Comparison of ENCODE assay signal across 8 cellular contexts in genomic region chr17:74749262-74750038, GRCh38. TPM values are rescaled to one million over a fixed set of nuclear protein-coding genes. Genes with fewer than 3 reads are reported as not detected.
DNase-seq lines count a peak whose midpoint lies in the region; ATAC-seq and TF ChIP-seq lines count a peak whose summit lies in the region.

No MANE protein-coding gene starts in this region.

- H3K27ac ChIP-seq in ACC112 (ENCODE audit: low read depth, low read length) (no peak overlapping the region), gastrocnemius medialis (peak overlapping the region in 3 of 4 donors; percentile 71 to 83 (median 75))

- ATAC-seq in GM19452 (IDR thresholded peaks at IDR 0.05; ENCODE audit: unreplicated experiment) (peak; percentile 6), left ventricle myocardium superior (peak; percentile 14), gastrocnemius medialis (no peak)

- H3K79me2 ChIP-seq in ACC112 (ENCODE audit: control insufficient read depth, insufficient read depth, low read length, unreplicated experiment), result no peaks in the 10 kb centered on the region

- TF ChIP-seq CTCF in gastrocnemius medialis (IDR thresholded peaks at IDR 0.05 in 4 of 5, conservative IDR thresholded peaks at IDR 0.05 in 1 of 5), result no peak

- H3K9me3 ChIP-seq in gastrocnemius medialis, result no peaks in the 10 kb centered on the region

- H3K4me3 ChIP-seq in ACC112 (ENCODE audit: low read depth, low read length), result peak overlapping the region; percentile 75
- H3K4me3 ChIP-seq in gastrocnemius medialis, result peak overlapping the region; percentile 74 to 99 (median 80)

- DNase-seq in M059J (ENCODE audit: low read depth) (peak; percentile 68), left ventricle myocardium superior (peak; percentile 67), gastrocnemius medialis (no peak), NCI-H187 treated with DMSO at 0.1 percent for 48 hours (lab: John Stamatoyannopoulos, UW) (no peak), MV-4-11 (lab: John Stamatoyannopoulos, UW) (no peak)
- DNase-seq in activated effector memory CD4-positive, alpha-beta T cell treated with anti-CD3 and anti-CD28 coated beads, Interleukin-2, amount 50 U/mL, for 16 hours, result peak; percentile 82

- no peaks in the 10 kb centered on the region for H3K4me1 ChIP-seq in ACC112 (ENCODE audit: control insufficient read depth, insufficient read depth, low read length, unreplicated experiment)
- H3K4me1 ChIP-seq in gastrocnemius medialis, result peaks cover 11 to 14% of the 10 kb centered on the region in 2 donors

- no peak for TF ChIP-seq POLR2A in gastrocnemius medialis (IDR thresholded peaks at IDR 0.05)

- intact Hi-C loops in left ventricle myocardium superior (cut with micrococcal nuclease) (no loop called here), gastrocnemius medialis (cut with DNase I; ENCODE audit: low total_unique reads) (loop anchor here (10.0 kb wide), 2 partner anchors 185 to 205 kb away; partner anchors contain the start of gene CD300H)

- in situ Hi-C loops in gastrocnemius medialis (cut with MboI; ENCODE audit: low sequenced_read_pairs in 4 of 4), result loop anchor here in 3 of 4 donors (5.0 to 10.0 kb wide), 2 partner anchors 115 to 123 kb away; partner anchors contain the start of gene FDXR (in 1 of the 3)

- H3K27me3 ChIP-seq in ACC112 (ENCODE audit: insufficient read depth, low read length) (peaks cover 18% of the 10 kb centered on the region), gastrocnemius medialis (peaks cover 0 to 4% (median 0%) of the 10 kb centered on the region in 3 donors)

- H3K36me3 ChIP-seq in ACC112 (ENCODE audit: insufficient read depth, low read length) (no peaks in the 10 kb centered on the region), gastrocnemius medialis (no peaks in the 10 kb centered on the region)

- H2AFZ ChIP-seq in ACC112 (ENCODE audit: low read length, unreplicated experiment), result peak overlapping the region; percentile 34

RNA-seq across cellular contexts. Expression of gene NHERF1, which starts 1.0 kb away (rescaled TPM):
- total RNA-seq in M059J (2014; rRNA removed; shearing (Covaris generic)), result 63.1 and 80.7 TPM in 2 replicates
- total RNA-seq in left ventricle myocardium superior (16.0 TPM), gastrocnemius medialis (1 to 10 TPM; 3.8 to 5.6 (median 5.5) TPM)

RNA-seq across cellular contexts. Expression of gene RAB37, which starts 12.4 kb away (rescaled TPM):
- not detected in 2 replicates for total RNA-seq in M059J (2014; rRNA removed; shearing (Covaris generic))
- total RNA-seq in left ventricle myocardium superior (2.8 TPM), gastrocnemius medialis (1 to 10 TPM in 1 of 4 donors, under 1 TPM in 3; 0.24 to 3.7 (median 0.43) TPM)

RNA-seq across cellular contexts. Expression of gene NAT9, which starts 26.7 kb away (rescaled TPM):
- 18.4 and 18.5 TPM in 2 replicates for total RNA-seq in M059J (2014; rRNA removed; shearing (Covaris generic))
- 21.1 TPM for total RNA-seq in left ventricle myocardium superior
- 10 to 100 TPM in 3 of 4 donors, 1 to 10 TPM in 1; 7.7 to 27.4 (median 14.5) TPM for total RNA-seq in gastrocnemius medialis

RNA-seq across cellular contexts. Expression of gene CD300LF, which starts 36.7 kb away (rescaled TPM):
- total RNA-seq in M059J (2014; rRNA removed; shearing (Covaris generic)), result not detected in 2 replicates
- total RNA-seq in left ventricle myocardium superior (not detected), gastrocnemius medialis (not detected)

Comparison
In these comparisons a context has a peak if more than half of its experiments do, and no peak if none do; other contexts are left out.
1. ATAC-seq: peak in GM19452 (single experiment) and left ventricle myocardium superior (single experiment); none in gastrocnemius medialis (0 of 2).
2. DNase-seq: peak in M059J (single experiment), activated effector memory CD4-positive, alpha-beta T cell treated with anti-CD3 and anti-CD28 coated beads, Interleukin-2, amount 50 U/mL, for 16 hours (single experiment) and left ventricle myocardium superior (single experiment); none in gastrocnemius medialis (0 of 2), NCI-H187 treated with DMSO at 0.1 percent for 48 hours (single experiment) and MV-4-11 (single experiment).